ENCODE assay signal across 8 cellular contexts in genomic region chr5:100731768-100732167, GRCh38.
DNase-seq lines count a peak whose midpoint lies in the region; ATAC-seq lines count a peak whose summit lies in the region.

No MANE protein-coding gene starts in this region.

- peak overlapping the region in 1 of 2 donors; percentile 45 for H3K27ac Mint-ChIP-seq in activated naive CD4-positive, alpha-beta T cell treated with anti-CD3 and anti-CD28 coated beads, Interleukin-2, amount 50 U/mL, for 72 hours

- H3K9me3 Mint-ChIP-seq in activated naive CD4-positive, alpha-beta T cell treated with anti-CD3 and anti-CD28 coated beads, Interleukin-2, amount 50 U/mL, for 72 hours, result no peaks in the 10 kb centered on the region

- no peak for DNase-seq in activated naive CD4-positive, alpha-beta T cell treated with anti-CD3 and anti-CD28 coated beads, Interleukin-2, amount 50 U/mL, for 72 hours (ENCODE audit: low spot score in 2 of 2)
- no peak for DNase-seq in activated effector memory CD4-positive, alpha-beta T cell treated with Interleukin-2 at 50 U/mL for 16 hours
- DNase-seq in SIG-M5 treated with dmso at 0.1 percent for 504 hours (lab: John Stamatoyannopoulos, UW; ENCODE audit: unreplicated experiment) (no peak), NCI-H226 (no peak)
- no peak for DNase-seq in effector CD4-positive, alpha-beta T cell

- H3K4me3 ChIP-seq in GM08714 (ENCODE audit: low read length), result peak overlapping the region; percentile 61

- no peaks in the 10 kb centered on the region for H3K36me3 Mint-ChIP-seq in activated naive CD4-positive, alpha-beta T cell treated with anti-CD3 and anti-CD28 coated beads, Interleukin-2, amount 50 U/mL, for 72 hours

- ATAC-seq in GM19351 (IDR thresholded peaks at IDR 0.05; ENCODE audit: unreplicated experiment), result peak; percentile 99
- ATAC-seq in HG03280 (IDR thresholded peaks at IDR 0.05; ENCODE audit: unreplicated experiment), result peak; percentile 98
- peak; percentile 72 to 83 for ATAC-seq in activated naive CD4-positive, alpha-beta T cell treated with anti-CD3 and anti-CD28 coated beads, Interleukin-2, amount 50 U/mL, for 72 hours
